In genomic region chr2:240468300-240469238, GRCh38 we compare ENCODE assay signal across 13 cellular contexts. TPM values are rescaled to one million over a fixed set of nuclear protein-coding genes. Genes with fewer than 3 reads are reported as not detected.
A peak's percentile ranks its signal among the peaks of the same experiment; 100 is the strongest.
DNase-seq lines count a peak whose midpoint lies in the region; ATAC-seq and TF ChIP-seq lines count a peak whose summit lies in the region.
"Had no signal": no experiment of that assay in that cellular context is flagged by ENCODE, and none has a peak within 500 bp of the region (broad histone marks: within the 10 kb centered on the region; RNA-seq: fewer than 3 reads in every experiment).

No MANE protein-coding gene starts in this region.

- DNase-seq in activated CD8-positive, alpha-beta memory T cell treated with anti-CD3 and anti-CD28 coated beads, Interleukin-2, amount 10 ng/mL, durations not matched to agents 7 days and 5 days = peak; percentile 38
- no peak for DNase-seq in activated CD8-positive, alpha-beta memory T cell treated with anti-CD3 and anti-CD28 coated beads for 24 hours
- DNase-seq in RWPE2 (ENCODE audit: low spot score) (no peak), iPS-NIHi11 (ENCODE audit: low spot score) (peak; percentile 23)
- DNase-seq in stimulated activated naive B cell treated with anti-CD40 and anti-IgM and Interleukin-4, amounts not matched to agents 10 μg/mL and 1 μg/mL and 100 μg/mL, for 72 hours = peak; percentile 0
- DNase-seq: activated naive CD8-positive, alpha-beta T cell treated with anti-CD3 and anti-CD28 coated beads, Interleukin-2, amount 50 U/mL, for 24 hours; DMS53; NCI-H510A had no signal

- H3K9me3 ChIP-seq in RWPE2 (ENCODE audit: severe bottlenecking) = no peaks in the 10 kb centered on the region
- H3K9me3 ChIP-seq: uterus had no signal

- no peaks in the 10 kb centered on the region for H3K27me3 Mint-ChIP-seq in activated CD8-positive, alpha-beta memory T cell treated with anti-CD3 and anti-CD28 coated beads, Interleukin-2, amount 10 ng/mL, durations not matched to agents 7 days and 5 days
- no peaks in the 10 kb centered on the region for H3K27me3 Mint-ChIP-seq in stimulated activated naive B cell treated with anti-CD40 and anti-IgM and Interleukin-4, amounts not matched to agents 10 μg/mL and 1 μg/mL and 100 μg/mL, for 72 hours
- H3K27me3 Mint-ChIP-seq: activated naive CD8-positive, alpha-beta T cell treated with anti-CD3 and anti-CD28 coated beads, Interleukin-2, amount 50 U/mL, for 24 hours had no signal

- H3K36me3 Mint-ChIP-seq in activated CD8-positive, alpha-beta memory T cell treated with anti-CD3 and anti-CD28 coated beads, Interleukin-2, amount 10 ng/mL, durations not matched to agents 7 days and 5 days = peaks cover 3% of the 10 kb centered on the region
- H3K36me3 Mint-ChIP-seq in stimulated activated naive B cell treated with anti-CD40 and anti-IgM and Interleukin-4, amounts not matched to agents 10 μg/mL and 1 μg/mL and 100 μg/mL, for 72 hours = peaks cover 15 to 45% of the 10 kb centered on the region in 2 donors

- H3K4me3 Mint-ChIP-seq in activated CD8-positive, alpha-beta memory T cell treated with anti-CD3 and anti-CD28 coated beads, Interleukin-2, amount 10 ng/mL, durations not matched to agents 7 days and 5 days = no peak overlapping the region
- no peak overlapping the region for H3K4me3 Mint-ChIP-seq in stimulated activated naive B cell treated with anti-CD40 and anti-IgM and Interleukin-4, amounts not matched to agents 10 μg/mL and 1 μg/mL and 100 μg/mL, for 72 hours
- H3K4me3 Mint-ChIP-seq: activated naive CD8-positive, alpha-beta T cell treated with anti-CD3 and anti-CD28 coated beads, Interleukin-2, amount 50 U/mL, for 24 hours had no signal

- ATAC-seq in activated CD8-positive, alpha-beta memory T cell treated with anti-CD3 and anti-CD28 coated beads, Interleukin-2, amount 10 ng/mL, durations not matched to agents 7 days and 5 days = no peak
- ATAC-seq in RWPE2 (ENCODE audit: low read depth) = peak; percentile 11; the same call in 1 of the 3 replicates
- no peak for ATAC-seq in stimulated activated naive B cell treated with anti-CD40 and anti-IgM and Interleukin-4, amounts not matched to agents 10 μg/mL and 1 μg/mL and 100 μg/mL, for 72 hours (replicated peaks)
- ATAC-seq in HG03460 (IDR thresholded peaks at IDR 0.05; ENCODE audit: unreplicated experiment) = no peak
- no peak for ATAC-seq in HG02588 (IDR thresholded peaks at IDR 0.05; ENCODE audit: unreplicated experiment)
- no peak for ATAC-seq in HG03432 (IDR thresholded peaks at IDR 0.05; ENCODE audit: unreplicated experiment)
- ATAC-seq: activated naive CD8-positive, alpha-beta T cell treated with anti-CD3 and anti-CD28 coated beads, Interleukin-2, amount 50 U/mL, for 24 hours; GM12878 had no signal

- CTCF ChIA-PET in activated CD8-positive, alpha-beta memory T cell treated with anti-CD3 and anti-CD28 coated beads, Interleukin-2, amount 10 ng/mL, durations not matched to agents 7 days and 5 days (lab: Charles Lee) = no interaction called here

- no peak overlapping the region for H3K27ac Mint-ChIP-seq in activated CD8-positive, alpha-beta memory T cell treated with anti-CD3 and anti-CD28 coated beads, Interleukin-2, amount 10 ng/mL, durations not matched to agents 7 days and 5 days
- no peak overlapping the region for H3K27ac Mint-ChIP-seq in stimulated activated naive B cell treated with anti-CD40 and anti-IgM and Interleukin-4, amounts not matched to agents 10 μg/mL and 1 μg/mL and 100 μg/mL, for 72 hours
- H3K27ac Mint-ChIP-seq: activated naive CD8-positive, alpha-beta T cell treated with anti-CD3 and anti-CD28 coated beads, Interleukin-2, amount 50 U/mL, for 24 hours had no signal

- H3K27ac ChIP-seq in RWPE2 (ENCODE audit: poor library complexity, severe bottlenecking) = no peak overlapping the region
- H3K27ac ChIP-seq: uterus had no signal

- no peaks in the 10 kb centered on the region for H3K27me3 ChIP-seq in RWPE2 (ENCODE audit: insufficient read depth, poor library complexity, severe bottlenecking)
- H3K27me3 ChIP-seq: uterus had no signal

- no peak overlapping the region for H3K4me3 ChIP-seq in RWPE2 (ENCODE audit: severe bottlenecking)
- H3K4me3 ChIP-seq: GM12878, uterus had no signal

- H3K4me1 ChIP-seq in RWPE2 (ENCODE audit: insufficient read depth, poor library complexity, severe bottlenecking) = no peaks in the 10 kb centered on the region
- H3K4me1 ChIP-seq: uterus had no signal

- peaks cover 3% of the 10 kb centered on the region for H3K9me3 Mint-ChIP-seq in activated CD8-positive, alpha-beta memory T cell treated with anti-CD3 and anti-CD28 coated beads, Interleukin-2, amount 10 ng/mL, durations not matched to agents 7 days and 5 days (ENCODE audit: low read depth)
- peaks cover 3 to 4% of the 10 kb centered on the region in 2 donors for H3K9me3 Mint-ChIP-seq in stimulated activated naive B cell treated with anti-CD40 and anti-IgM and Interleukin-4, amounts not matched to agents 10 μg/mL and 1 μg/mL and 100 μg/mL, for 72 hours

- no peak for TF ChIP-seq CTCF in RWPE2 (IDR thresholded peaks at IDR 0.05; ENCODE audit: poor library complexity, severe bottlenecking)

- H3K36me3 ChIP-seq in RWPE2 (ENCODE audit: low read depth) = peaks cover 9% of the 10 kb centered on the region; the same call in 1 of the 2 replicates
- H3K36me3 ChIP-seq: uterus had no signal

- no peaks in the 10 kb centered on the region for H3K4me1 Mint-ChIP-seq in activated CD8-positive, alpha-beta memory T cell treated with anti-CD3 and anti-CD28 coated beads, Interleukin-2, amount 10 ng/mL, durations not matched to agents 7 days and 5 days
- H3K4me1 Mint-ChIP-seq in stimulated activated naive B cell treated with anti-CD40 and anti-IgM and Interleukin-4, amounts not matched to agents 10 μg/mL and 1 μg/mL and 100 μg/mL, for 72 hours = peaks cover 13 to 15% of the 10 kb centered on the region in 2 donors
- H3K4me1 Mint-ChIP-seq: activated naive CD8-positive, alpha-beta T cell treated with anti-CD3 and anti-CD28 coated beads, Interleukin-2, amount 50 U/mL, for 24 hours had no signal

RNA-seq across cellular contexts. Expression of gene GPC1, which starts 33.1 kb away (rescaled TPM):
- 1 to 10 TPM; 3.2 to 4.5 TPM for total RNA-seq in activated CD8-positive, alpha-beta memory T cell treated with anti-CD3 and anti-CD28 coated beads, Interleukin-2, amount 10 ng/mL, durations not matched to agents 7 days and 5 days

Comparison
In these comparisons a context has a peak if more than half of its experiments do, and no peak if none do; other contexts are left out.
1. DNase-seq: peak in activated CD8-positive, alpha-beta memory T cell treated with anti-CD3 and anti-CD28 coated beads, Interleukin-2, amount 10 ng/mL, durations not matched to agents 7 days and 5 days (single experiment), iPS-NIHi11 (single experiment) and stimulated activated naive B cell treated with anti-CD40 and anti-IgM and Interleukin-4, amounts not matched to agents 10 μg/mL and 1 μg/mL and 100 μg/mL, for 72 hours (single experiment); none in activated CD8-positive, alpha-beta memory T cell treated with anti-CD3 and anti-CD28 coated beads for 24 hours (single experiment) and RWPE2 (single experiment).